9 cellular contexts compared by ENCODE assay signal in the genomic region with DNA sequence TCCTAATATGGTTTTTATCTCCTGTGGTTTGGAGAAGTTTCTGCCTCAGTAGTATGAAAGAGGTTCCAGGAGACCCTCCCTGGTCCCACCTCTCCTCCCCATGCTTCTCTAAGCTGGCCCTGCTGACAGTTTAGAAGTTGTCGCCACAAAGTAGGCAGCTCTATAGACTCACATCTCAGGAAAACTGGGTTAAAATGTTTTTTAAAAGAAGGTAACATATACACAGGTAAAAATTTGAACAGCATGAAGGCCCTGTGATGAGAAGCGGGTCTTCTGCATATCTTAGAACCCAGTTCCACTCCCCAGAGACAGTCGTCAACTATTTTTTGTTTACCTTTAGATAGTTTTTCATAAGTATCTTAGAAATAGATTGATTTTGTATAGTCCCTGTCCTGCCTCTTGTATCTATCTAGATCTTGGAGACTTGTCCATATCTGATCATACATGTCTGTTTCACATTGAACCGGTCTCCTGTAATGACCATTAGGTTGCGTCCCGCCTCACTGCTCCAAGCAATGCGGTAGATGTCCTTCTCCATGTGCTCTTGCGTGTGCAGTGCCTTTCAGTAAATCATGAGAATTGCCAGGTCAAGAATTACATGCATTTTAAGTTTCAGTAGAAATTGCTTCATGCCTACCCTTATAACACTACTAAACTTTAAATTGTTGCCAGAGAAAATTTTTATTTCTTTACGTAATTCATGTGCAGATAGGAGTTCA. TPM values are rescaled to one million over a fixed set of nuclear protein-coding genes. Genes with fewer than 3 reads are reported as not detected.
DNase-seq lines count a peak whose midpoint lies in the region; ATAC-seq and TF ChIP-seq lines count a peak whose summit lies in the region.
"Had no signal": no experiment of that assay in that cellular context is flagged by ENCODE, and none has a peak within 500 bp of the region (broad histone marks: within the 10 kb centered on the region; RNA-seq: fewer than 3 reads in every experiment).

No MANE protein-coding gene starts in this region.

- H3K27ac ChIP-seq in PC-9 (peak overlapping the region; percentile 84), neural cell (ENCODE audit: low read length) (no peak overlapping the region)

- DNase-seq in Caco-2 = no peak
- no peak for DNase-seq in PC-9
- no peak for DNase-seq in NCI-H2029 treated with DMSO at 0.1 percent for 48 hours (lab: John Stamatoyannopoulos, UW)
- DNase-seq in SKM-1 treated with dmso at 0.1 percent for 144 hours (lab: John Stamatoyannopoulos, UW; ENCODE audit: unreplicated experiment) = no peak
- no peak for DNase-seq in nucleus accumbens (lab: John Stamatoyannopoulos, UW)
- DNase-seq: NCI-H1092 treated with DMSO at 0.1 percent for 48 hours had no signal

- H3K4me2 ChIP-seq in PC-9 = peak overlapping the region; percentile 76
- H3K4me2 ChIP-seq in neural cell (ENCODE audit: low read length) = no peak overlapping the region

- TF ChIP-seq EP300 in neural cell (conservative IDR thresholded peaks at IDR 0.05; ENCODE audit: poor library complexity, severe bottlenecking) = no peak

- peaks cover 70% of the 10 kb centered on the region for H3F3A ChIP-seq in PC-9 (ENCODE audit: insufficient read depth, low read depth)
- no peaks in the 10 kb centered on the region for H3F3A ChIP-seq in neural cell (ENCODE audit: insufficient read depth, low read length, poor library complexity, severe bottlenecking)

- H3K9ac ChIP-seq in endocrine pancreas (ENCODE audit: control insufficient read depth, insufficient read depth, low read length) (no peak overlapping the region), neural cell (ENCODE audit: low read length) (no peak overlapping the region)

- H3K36me3 ChIP-seq in Caco-2 (ENCODE audit: control insufficient read depth, insufficient read depth, low read length) (no peaks in the 10 kb centered on the region; the same call in none of the 2 replicates), PC-9 (ENCODE audit: low read depth) (peaks cover 55% of the 10 kb centered on the region), endocrine pancreas (ENCODE audit: control insufficient read depth, insufficient read depth, low read length) (no peaks in the 10 kb centered on the region), neural cell (ENCODE audit: insufficient read depth, low read length) (no peaks in the 10 kb centered on the region)

- H3K4me3 ChIP-seq in Caco-2 (ENCODE audit: low read depth, low read length) (peak overlapping the region; percentile 75), PC-9 (peak overlapping the region; percentile 98), endocrine pancreas (ENCODE audit: control insufficient read depth, insufficient read depth, low read length) (peak overlapping the region; percentile 67), neural cell (ENCODE audit: low read length) (peak overlapping the region; percentile 86)

- H2AFZ ChIP-seq in PC-9 (no peak overlapping the region), neural cell (ENCODE audit: low read depth, low read length) (no peak overlapping the region)

- CTCF ChIA-PET in Caco-2 (lab: Charles Lee) (interaction anchor here (2.1 kb wide), 1 partner anchor 146 kb away, joined by 8 read pairs; no protein-coding TSS in a partner anchor), PC-9 (lab: Charles Lee) (interaction anchor here (0.6 kb wide), 1 partner anchor 292 kb away, joined by 7 read pairs; no protein-coding TSS in a partner anchor)

- TF ChIP-seq RAD21 in neural cell (conservative IDR thresholded peaks at IDR 0.05) = no peak

- peaks cover 29% of the 10 kb centered on the region for H3K36me3 Mint-ChIP-seq in Caco-2 (ENCODE audit: insufficient read depth, unreplicated experiment)

- H3K4me3 Mint-ChIP-seq in Caco-2 (ENCODE audit: unreplicated experiment) = peak overlapping the region; percentile 91

- H4K20me1 ChIP-seq in PC-9 (ENCODE audit: insufficient read depth) = peaks cover 64% of the 10 kb centered on the region
- no peaks in the 10 kb centered on the region for H4K20me1 ChIP-seq in neural cell (ENCODE audit: insufficient read depth)

- H3K27me3 Mint-ChIP-seq in Caco-2 (ENCODE audit: insufficient read depth, unreplicated experiment) = no peaks in the 10 kb centered on the region

- POLR2A ChIA-PET in Caco-2 (lab: Charles Lee) = interaction anchor here (0.6 to 1.5 kb wide), 2 partner anchors 16 to 1954 kb away, joined by 3 to 13 read pairs; no protein-coding TSS in a partner anchor
- POLR2A ChIA-PET in PC-9 (lab: Charles Lee; ENCODE audit: unreplicated experiment) = interaction anchor here (0.6 kb wide), 1 partner anchor 89 kb away, joined by 5 read pairs; no protein-coding TSS in a partner anchor

- intact Hi-C loops in Caco-2 (cut with micrococcal nuclease; ENCODE audit: unreplicated experiment) = loop anchor here (1.0 to 5.0 kb wide), 5 partner anchors 31 to 189 kb away; no protein-coding TSS in a partner anchor
- intact Hi-C loops in PC-9 (cut with micrococcal nuclease; ENCODE audit: unreplicated experiment) = loop anchor here (1.0 to 5.0 kb wide), 5 partner anchors 47 to 173 kb away; a partner anchor contains a TSS

- H3K4me1 Mint-ChIP-seq in Caco-2 (ENCODE audit: low read depth, unreplicated experiment) = peaks cover 48% of the 10 kb centered on the region

- H3K9me2 ChIP-seq in PC-9 (ENCODE audit: insufficient read depth) (no peaks in the 10 kb centered on the region), neural cell (ENCODE audit: insufficient read depth, low read length) (no peaks in the 10 kb centered on the region)

- H3K4me1 ChIP-seq in Caco-2 (peaks cover 49% of the 10 kb centered on the region), PC-9 (replicated peaks; ENCODE audit: insufficient read depth) (peaks cover 32% of the 10 kb centered on the region), endocrine pancreas (ENCODE audit: control insufficient read depth, insufficient read depth, low read length) (peaks cover 12% of the 10 kb centered on the region)

- H3K79me2 ChIP-seq in PC-9 (ENCODE audit: low read depth) (peaks cover 96% of the 10 kb centered on the region), neural cell (replicated peaks; ENCODE audit: insufficient read depth, low read length) (no peaks in the 10 kb centered on the region)

- H3K27me3 ChIP-seq in Caco-2 (replicated peaks; ENCODE audit: control insufficient read depth, insufficient read depth, low read length) (no peaks in the 10 kb centered on the region), PC-9 (ENCODE audit: insufficient read depth, low read depth) (no peaks in the 10 kb centered on the region), endocrine pancreas (ENCODE audit: control insufficient read depth, insufficient read depth, low read length) (no peaks in the 10 kb centered on the region), neural cell (ENCODE audit: insufficient read depth, low read depth, low read length) (peaks cover 50% of the 10 kb centered on the region)

- TF ChIP-seq CTCF in Caco-2 (IDR thresholded peaks at IDR 0.05; ENCODE audit: insufficient read depth in 1 of 2, low read depth in 1 of 2, low read length in 1 of 2, severe bottlenecking in 1 of 2, unreplicated experiment in 1 of 2) = no peak
- no peak for TF ChIP-seq CTCF in PC-9 (conservative IDR thresholded peaks at IDR 0.05)
- TF ChIP-seq CTCF in neural cell (IDR thresholded peaks at IDR 0.05; ENCODE audit: poor library complexity, severe bottlenecking) = no peak

- H3K9me3 ChIP-seq in Caco-2 (no peaks in the 10 kb centered on the region), PC-9 (ENCODE audit: insufficient read depth, low read depth) (no peaks in the 10 kb centered on the region), endocrine pancreas (ENCODE audit: control insufficient read depth, low read length) (no peaks in the 10 kb centered on the region), neural cell (ENCODE audit: low read length) (no peaks in the 10 kb centered on the region)

- BruUV-seq in Caco-2 (replicated peaks; lab: Mats Ljungman, UMichigan) (no TSS peak), PC-9 (replicated peaks; lab: Mats Ljungman, UMichigan) (no TSS peak)

- H3K9me3 Mint-ChIP-seq in Caco-2 (ENCODE audit: unreplicated experiment) = no peaks in the 10 kb centered on the region

- peak overlapping the region; percentile 68 for H3K27ac Mint-ChIP-seq in Caco-2 (ENCODE audit: unreplicated experiment)

- no peak for ATAC-seq in HG03457 (IDR thresholded peaks at IDR 0.05; ENCODE audit: unreplicated experiment)

TF ChIP-seq in neural cell, 6 proteins besides CTCF, POLR2A, EP300 and RAD21:
- TF ChIP-seq POLR2AphosphoS5 (IDR thresholded peaks at IDR 0.05) (no peak), EZH2 (IDR thresholded peaks at IDR 0.05; ENCODE audit: borderline replicate concordance, insufficient read depth, low read length, poor library complexity, severe bottlenecking) (no peak), SMC3 (conservative IDR thresholded peaks at IDR 0.05; ENCODE audit: poor library complexity) (no peak), TAF1 (IDR thresholded peaks at IDR 0.05; ENCODE audit: low read depth) (no peak)

RNA-seq across cellular contexts. Expression of a gene that starts 2.2 kb away (rescaled TPM):
- total RNA-seq in Caco-2 (2022) (15.0 and 18.4 TPM in 2 replicates), PC-9 (2021) (14.2 and 19.0 TPM in 2 replicates)
- 1.2 and 2.2 TPM in 2 replicates for polyA plus RNA-seq in neural cell
- polyA minus RNA-seq in neural cell = 2.9 and 4.1 TPM in 2 replicates
